ENCODE assay signal across 25 cellular contexts in genomic region chr4:23733911-23734458, GRCh38.
DNase-seq lines count a peak whose midpoint lies in the region; ATAC-seq, FAIRE-seq and TF ChIP-seq lines count a peak whose summit lies in the region.
"Had no signal": no experiment of that assay in that cellular context is flagged by ENCODE, and none has a peak within 500 bp of the region (broad histone marks: within the 10 kb centered on the region; RNA-seq: fewer than 3 reads in every experiment).

No MANE protein-coding gene starts in this region.

- intact Hi-C loops in thyroid gland (cut with DNase I), result no loop called here

- H4K20me1 ChIP-seq in smooth muscle cell (ENCODE audit: low read depth), result no peaks in the 10 kb centered on the region
- H4K20me1 ChIP-seq: BLaER1 treated with 17β-estradiol and CSF1 and Interleukin-3, amounts not matched to agents 10 nM and 100 nM had no signal

- FAIRE-seq in colon (lab: Jason Lieb, UNC), result peak; percentile 21
- FAIRE-seq: GM12892, HepG2 had no signal

- no peaks in the 10 kb centered on the region for H3K9me3 ChIP-seq in thyroid gland
- H3K9me3 ChIP-seq in smooth muscle cell (replicated peaks; ENCODE audit: low read depth), result no peaks in the 10 kb centered on the region
- H3K9me3 ChIP-seq: BLaER1 treated with 17β-estradiol and CSF1 and Interleukin-3, amounts not matched to agents 10 nM and 100 nM; Caco-2; MG63; SK-N-SH had no signal

- H3K27ac ChIP-seq in thyroid gland (no peak overlapping the region), smooth muscle cell (ENCODE audit: low read depth) (no peak overlapping the region)
- H3K27ac ChIP-seq: 22Rv1; BLaER1 treated with 17β-estradiol and CSF1 and Interleukin-3, amounts not matched to agents 10 nM and 100 nM; HL-60 had no signal

- H3K4me1 ChIP-seq in thyroid gland (no peaks in the 10 kb centered on the region), smooth muscle cell (ENCODE audit: low read depth) (no peaks in the 10 kb centered on the region)
- H3K4me1 ChIP-seq: Caco-2 had no signal

- H3K27me3 ChIP-seq in thyroid gland (no peaks in the 10 kb centered on the region), smooth muscle cell (ENCODE audit: low read depth) (no peaks in the 10 kb centered on the region)
- H3K27me3 ChIP-seq: BLaER1 treated with 17β-estradiol and CSF1 and Interleukin-3, amounts not matched to agents 10 nM and 100 nM; MG63 had no signal

- H3K36me3 ChIP-seq in thyroid gland (no peaks in the 10 kb centered on the region), smooth muscle cell (ENCODE audit: low read depth) (no peaks in the 10 kb centered on the region)
- H3K36me3 ChIP-seq: BLaER1 treated with 17β-estradiol and CSF1 and Interleukin-3, amounts not matched to agents 10 nM and 100 nM; MG63 had no signal

- DNase-seq in ACHN, result peak; percentile 15
- DNase-seq in kidney tubule cell (ENCODE audit: low spot score), result peak; percentile 89
- DNase-seq in renal cortical epithelial cell (ENCODE audit: low read depth), result peak; percentile 94
- no peak for DNase-seq in thyroid gland
- DNase-seq in smooth muscle cell (lab: John Stamatoyannopoulos, UW; ENCODE audit: unreplicated experiment), result no peak
- DNase-seq: Caco-2; CD4-positive, alpha-beta memory T cell; H9; MG63; NCI-H1436; NCI-H187 treated with DMSO at 0.1 percent for 48 hours; NCI-H226; NCI-H510A treated with DMSO at 0.1 percent for 48 hours; NCI-H748 treated with DMSO at 0.1 percent for 48 hours; SIG-M5; SK-N-SH had no signal

- H3K79me2 ChIP-seq in smooth muscle cell (ENCODE audit: low read depth), result no peaks in the 10 kb centered on the region

- TF ChIP-seq POLR2A in thyroid gland (IDR thresholded peaks at IDR 0.05), result no peak

- H3K4me3 ChIP-seq in thyroid gland (replicated peaks in 1 of 3), result no peak overlapping the region
- no peak overlapping the region for H3K4me3 ChIP-seq in smooth muscle cell
- H3K4me3 ChIP-seq: BLaER1 treated with 17β-estradiol and CSF1 and Interleukin-3, amounts not matched to agents 10 nM and 100 nM; K562; MG63 had no signal

- no peak overlapping the region for H2AFZ ChIP-seq in smooth muscle cell (ENCODE audit: low read depth)

- no peak overlapping the region for H3K9ac ChIP-seq in smooth muscle cell (ENCODE audit: low read depth)
- H3K9ac ChIP-seq: BLaER1 treated with 17β-estradiol and CSF1 and Interleukin-3, amounts not matched to agents 10 nM and 100 nM; SK-N-SH had no signal

- in situ Hi-C loops in ACHN (cut with HindIII; ENCODE audit: low pct_ligation_motif_present, low pct_unique_long_range_greater_than_20kb, low sequenced_read_pairs), result no loop called here

- TF ChIP-seq CTCF in thyroid gland (IDR thresholded peaks at IDR 0.05), result no peak
- TF ChIP-seq CTCF in smooth muscle cell (IDR thresholded peaks at IDR 0.05; ENCODE audit: borderline replicate concordance, insufficient read depth, poor library complexity, severe bottlenecking), result no peak

- WGBS in thyroid gland, 2 donors, result 44 to 78% methylated on average over 1 of the region's 1 CpG
- WGBS in smooth muscle cell (ENCODE audit: low lambda C conversion rate), result 94% methylated on average over 1 of the region's 1 CpG

- no peak for ATAC-seq in GM19023 (IDR thresholded peaks at IDR 0.05; ENCODE audit: unreplicated experiment)
- no peak for ATAC-seq in HG03108 (IDR thresholded peaks at IDR 0.05; ENCODE audit: unreplicated experiment)
- ATAC-seq: HepG2, K562 had no signal

- no peaks in the 10 kb centered on the region for H3F3A ChIP-seq in smooth muscle cell (ENCODE audit: low read depth)

- H3K4me2 ChIP-seq in smooth muscle cell, result no peak overlapping the region
- H3K4me2 ChIP-seq: BLaER1 treated with 17β-estradiol and CSF1 and Interleukin-3, amounts not matched to agents 10 nM and 100 nM; SK-N-SH had no signal

Comparison
In these comparisons a context has a peak if more than half of its experiments do, and no peak if none do; other contexts are left out.
1. DNase-seq: peak in ACHN (single experiment), kidney tubule cell (single experiment) and renal cortical epithelial cell (single experiment); none in thyroid gland (0 of 2) and smooth muscle cell (single experiment).